Comparison of ENCODE assay signal across 8 cellular contexts in genomic region chr17:69525920-69526841, GRCh38.
DNase-seq lines count a peak whose midpoint lies in the region; ATAC-seq and TF ChIP-seq lines count a peak whose summit lies in the region.

No MANE protein-coding gene starts in this region.

- WGBS in ovary, 3 donors: 35 to 40% (median 38%) methylated on average over 9 of the region's 9 CpGs

- H3K27me3 Mint-ChIP-seq in activated T-cell treated with anti-CD3 and anti-CD28 coated beads, Interleukin-2, amount 50 U/mL, for 4 hours (ENCODE audit: low read depth): no peaks in the 10 kb centered on the region

- no peak for TF ChIP-seq EP300 in ovary (IDR thresholded peaks at IDR 0.05)

- intact Hi-C loops in ovary (cut with DNase I): loop anchor here in 1 of 4 donors (10.0 kb wide), 1 partner anchor 191 kb away; no protein-coding TSS in a partner anchor

- H3K4me1 ChIP-seq in ovary (ENCODE audit: insufficient read depth): no peaks in the 10 kb centered on the region

- no peak overlapping the region for H3K4me3 ChIP-seq in ovary

- H3K27me3 ChIP-seq in ovary: no peaks in the 10 kb centered on the region

- peaks cover 35% of the 10 kb centered on the region for H3K36me3 Mint-ChIP-seq in activated T-cell treated with anti-CD3 and anti-CD28 coated beads, Interleukin-2, amount 50 U/mL, for 4 hours (ENCODE audit: insufficient read depth)

- no peaks in the 10 kb centered on the region for H3K36me3 ChIP-seq in ovary

- peak; percentile 85 for TF ChIP-seq CTCF in GM12873 (IDR thresholded peaks at IDR 0.05; ENCODE audit: insufficient read depth, low read depth, low read length, missing control alignments)
- peak; percentile 57 to 73 (median 66) for TF ChIP-seq CTCF in ovary (IDR thresholded peaks at IDR 0.05)

- no peak for ATAC-seq in HG02588 (IDR thresholded peaks at IDR 0.05; ENCODE audit: unreplicated experiment)
- ATAC-seq in activated T-cell treated with anti-CD3 and anti-CD28 coated beads, Interleukin-2, amount 50 U/mL, for 4 hours: no peak

- H3K4me1 Mint-ChIP-seq in activated T-cell treated with anti-CD3 and anti-CD28 coated beads, Interleukin-2, amount 50 U/mL, for 4 hours (ENCODE audit: low read depth): no peaks in the 10 kb centered on the region

- H3K27ac ChIP-seq in ovary: no peak overlapping the region

- no peaks in the 10 kb centered on the region for H3K9me3 Mint-ChIP-seq in activated T-cell treated with anti-CD3 and anti-CD28 coated beads, Interleukin-2, amount 50 U/mL, for 4 hours

- no peaks in the 10 kb centered on the region for H3K9me3 ChIP-seq in ovary

- H3K4me3 Mint-ChIP-seq in activated T-cell treated with anti-CD3 and anti-CD28 coated beads, Interleukin-2, amount 50 U/mL, for 4 hours: no peak overlapping the region

- TF ChIP-seq POLR2A in ovary (IDR thresholded peaks at IDR 0.05): no peak

- peak; percentile 64 for DNase-seq in AG20443 (ENCODE audit: low spot score)
- peak; percentile 39 for DNase-seq in MV-4-11 (lab: John Stamatoyannopoulos, UW)
- peak; percentile 58 for DNase-seq in SW480 (ENCODE audit: low spot score)
- peak; percentile 36 for DNase-seq in germinal center (ENCODE audit: low spot score)
- peak in 1 of 5 donors; percentile 46 for DNase-seq in ovary
- DNase-seq in activated T-cell treated with anti-CD3 and anti-CD28 coated beads, Interleukin-2, amount 50 U/mL, for 4 hours: no peak
